Comparison of ENCODE assay signal across 31 cellular contexts in the genomic region with DNA sequence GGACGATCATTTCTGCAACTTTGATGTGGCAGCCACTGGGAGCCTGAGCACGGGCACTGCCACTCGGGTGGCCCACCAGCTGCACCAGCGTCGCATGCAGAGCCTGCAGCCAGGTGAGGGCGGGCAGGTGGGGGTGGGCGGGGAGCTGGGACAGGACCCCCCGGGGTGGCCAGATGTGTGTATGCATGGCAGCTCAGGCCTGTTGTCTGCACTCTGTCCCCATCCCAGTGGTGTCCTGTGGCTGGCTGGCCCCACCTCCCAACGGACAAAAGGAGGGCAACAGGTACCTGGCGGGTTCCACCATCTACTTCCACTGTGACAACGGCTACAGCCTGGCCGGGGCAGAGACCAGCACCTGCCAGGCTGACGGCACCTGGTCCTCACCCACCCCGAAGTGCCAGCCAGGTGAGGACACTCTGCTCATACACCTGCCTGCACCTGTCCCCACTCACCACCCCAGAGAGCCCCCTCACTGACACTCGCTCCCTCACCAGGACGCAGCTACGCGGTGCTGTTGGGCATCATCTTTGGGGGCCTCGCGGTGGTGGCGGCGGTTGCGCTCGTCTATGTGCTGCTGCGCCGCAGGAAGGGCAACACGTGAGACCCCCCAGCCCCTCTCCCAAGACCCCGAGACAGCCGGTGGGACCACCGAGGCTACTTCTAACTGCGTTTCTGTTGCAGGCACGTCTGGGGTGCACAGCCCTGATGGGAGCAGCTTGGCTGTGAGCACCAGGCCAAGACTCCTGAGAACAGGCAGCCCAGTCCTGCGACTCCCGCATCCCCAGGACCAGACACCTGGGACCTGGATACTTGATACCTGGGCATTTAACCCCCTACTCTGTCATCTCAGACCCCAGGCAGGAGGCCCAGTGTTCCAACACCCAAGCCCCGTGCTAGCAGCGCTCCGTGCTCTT. TPM values are rescaled to one million over a fixed set of nuclear protein-coding genes. Genes with fewer than 3 reads are reported as not detected.
DNase-seq lines count a peak whose midpoint lies in the region; ATAC-seq, FAIRE-seq and TF ChIP-seq lines count a peak whose summit lies in the region.
"Had no signal": no experiment of that assay in that cellular context is flagged by ENCODE, and none has a peak within 500 bp of the region (broad histone marks: within the 10 kb centered on the region; RNA-seq: fewer than 3 reads in every experiment).

No MANE protein-coding gene starts in this region.

- H3K9me3 Mint-ChIP-seq in osteocyte (ENCODE audit: unreplicated experiment): no peaks in the 10 kb centered on the region
- no peaks in the 10 kb centered on the region for H3K9me3 Mint-ChIP-seq in CD8-positive, alpha-beta memory T cell
- H3K9me3 Mint-ChIP-seq: activated T-helper 2 cell treated with anti-CD3 and anti-CD28 coated beads, Interferon-gamma antibody, Interleukin-2, Interleukin-4, amounts not matched to agents 10 μg/mL and 5 μg/mL and 100 μg/mL, durations not matched to agents 14 hours and 24 hours and 36 hours had no signal

- WGBS in A549 (ENCODE audit: missing lambda C conversion rate): 80% methylated on average over 12 of the region's 37 CpGs

- TF ChIP-seq EP300 in A549 (IDR thresholded peaks at IDR 0.05): no peak

- no peaks in the 10 kb centered on the region for H3K27me3 ChIP-seq in A673 (replicated peaks; ENCODE audit: insufficient read depth, low read depth, low read length, poor library complexity)
- H3K27me3 ChIP-seq in CD8-positive, alpha-beta memory T cell (ENCODE audit: insufficient read depth, low read length, poor library complexity, severe bottlenecking): no peaks in the 10 kb centered on the region
- H3K27me3 ChIP-seq: breast epithelium, heart right ventricle, Peyer's patch, tibial nerve had no signal

- H3K27me3 Mint-ChIP-seq in osteocyte (ENCODE audit: unreplicated experiment): no peaks in the 10 kb centered on the region
- no peaks in the 10 kb centered on the region for H3K27me3 Mint-ChIP-seq in CD8-positive, alpha-beta memory T cell

- H3K4me3 ChIP-seq in A549 (no peak overlapping the region), A673 (ENCODE audit: low read depth, low read length, poor library complexity, severe bottlenecking) (no peak overlapping the region)
- H3K4me3 ChIP-seq in CD8-positive, alpha-beta memory T cell (ENCODE audit: low read length): no peak overlapping the region
- H3K4me3 ChIP-seq: breast epithelium, heart right ventricle, Peyer's patch, tibial nerve had no signal

- CTCF ChIA-PET in A549 (lab: Yijun Ruan, JAX) (interaction anchor here (1.9 to 6.3 kb wide), 5 partner anchors 13 to 183 kb away, joined by 5 to 61 read pairs (median 16); a partner anchor contains a TSS), RWPE1 (lab: Yijun Ruan, JAX) (no interaction called here), A673 (lab: Charles Lee) (no interaction called here)
- CTCF ChIA-PET in CD8-positive, alpha-beta memory T cell (lab: Charles Lee): no interaction called here

- BruUV-seq in A673 (replicated peaks; lab: Mats Ljungman, UMichigan): no TSS peak

- H3K27ac ChIP-seq in A549 (peak overlapping the region; percentile 93 to 96; a peak in 5 of 6 replicates), RWPE1 (peak overlapping the region; percentile 88), A673 (ENCODE audit: low read depth, low read length, poor library complexity, severe bottlenecking) (no peak overlapping the region)
- no peak overlapping the region for H3K27ac ChIP-seq in CD8-positive, alpha-beta memory T cell (ENCODE audit: low read depth, low read length)
- H3K27ac ChIP-seq: C4-2B, heart right ventricle, HL-60, Peyer's patch, tibial nerve had no signal

- no peaks in the 10 kb centered on the region for H3K36me3 Mint-ChIP-seq in osteocyte (ENCODE audit: unreplicated experiment)
- H3K36me3 Mint-ChIP-seq in CD8-positive, alpha-beta memory T cell: no peaks in the 10 kb centered on the region

- POLR2A ChIA-PET in A549 (lab: Yijun Ruan, JAX): no interaction called here
- POLR2A ChIA-PET in RWPE1 (lab: Yijun Ruan, JAX; ENCODE audit: low non-redundant PET): no interaction called here
- POLR2A ChIA-PET in A673 (lab: Charles Lee; ENCODE audit: low non-redundant PET): no interaction called here
- POLR2A ChIA-PET in CD8-positive, alpha-beta memory T cell (lab: Charles Lee): no interaction called here

- H3K4me2 ChIP-seq in A549: no peak overlapping the region

- TF ChIP-seq CTCF in A549 (IDR thresholded peaks at IDR 0.05): no peak
- TF ChIP-seq CTCF in RWPE1 (conservative IDR thresholded peaks at IDR 0.05; ENCODE audit: low read depth): no peak
- no peak for TF ChIP-seq CTCF in osteocyte (IDR thresholded peaks at IDR 0.05)
- no peak for TF ChIP-seq CTCF in A673 (conservative IDR thresholded peaks at IDR 0.05; ENCODE audit: low read depth, low read length)

- peaks cover 28% of the 10 kb centered on the region for H3K4me1 ChIP-seq in A549
- H3K4me1 ChIP-seq in A673 (ENCODE audit: insufficient read depth, low read length, poor library complexity, severe bottlenecking): no peaks in the 10 kb centered on the region
- H3K4me1 ChIP-seq in CD8-positive, alpha-beta memory T cell (ENCODE audit: insufficient read depth, low read length): no peaks in the 10 kb centered on the region

- H3K4me3 Mint-ChIP-seq in osteocyte (ENCODE audit: unreplicated experiment): no peak overlapping the region
- H3K4me3 Mint-ChIP-seq in CD8-positive, alpha-beta memory T cell: no peak overlapping the region
- H3K4me3 Mint-ChIP-seq: nephron progenitor cell had no signal

- H3K4me1 Mint-ChIP-seq in osteocyte (ENCODE audit: unreplicated experiment): peaks cover 27% of the 10 kb centered on the region
- no peaks in the 10 kb centered on the region for H3K4me1 Mint-ChIP-seq in CD8-positive, alpha-beta memory T cell

- DNase-seq in 8988T: peak; percentile 10
- DNase-seq in A549 (ENCODE audit: low read depth in 1 of 2, low spot score in 1 of 2): no peak
- DNase-seq in RWPE1 (ENCODE audit: low spot score): no peak
- DNase-seq in osteocyte (ENCODE audit: extremely low spot score, unreplicated experiment): peak; percentile 82
- DNase-seq in A673 (ENCODE audit: low spot score): no peak
- DNase-seq in CD8-positive, alpha-beta memory T cell: no peak
- DNase-seq: activated CD4-positive, alpha-beta T cell treated with anti-CD3 and anti-CD28 coated beads for 48 hours; activated naive CD4-positive, alpha-beta T cell treated with anti-CD3 and anti-CD28 coated beads, Interleukin-2, amount 50 U/mL, for 16 hours; activated T-cell treated with anti-CD3 and anti-CD28 coated beads for 4 hours; amygdala; heart right ventricle; kidney glomerular epithelial cell; NCI-H1417 treated with DMSO at 0.1 percent for 48 hours; NCI-H2081; NCI-H226; nephron progenitor cell; Peyer's patch; SIG-M5; stimulated activated CD4-positive, alpha-beta T cell treated with anti-CD3 and anti-CD28 coated beads, Interleukin-4, amount 100 ng/mL, for 24 hours; T1000 had no signal

- no peak for FAIRE-seq in A549 (lab: Jason Lieb, UNC)
- FAIRE-seq: endothelial cell of umbilical vein, frontal cortex, GM18507 had no signal

- intact Hi-C loops in A673 (cut with micrococcal nuclease; ENCODE audit: unreplicated experiment): loop anchor here (5.0 kb wide), 1 partner anchor 339 kb away; no protein-coding TSS in a partner anchor

- TF ChIP-seq POLR2A in A549 (IDR thresholded peaks at IDR 0.05; ENCODE audit: low read length): no peak

- no peak for TF ChIP-seq RAD21 in A549 (conservative IDR thresholded peaks at IDR 0.05 in 1 of 2, IDR thresholded peaks at IDR 0.05 in 1 of 2)

- no peaks in the 10 kb centered on the region for H3K36me3 ChIP-seq in A673 (ENCODE audit: insufficient read depth, low read length, poor library complexity, severe bottlenecking)
- no peaks in the 10 kb centered on the region for H3K36me3 ChIP-seq in CD8-positive, alpha-beta memory T cell (ENCODE audit: insufficient read depth, low read length)
- H3K36me3 ChIP-seq: breast epithelium, Peyer's patch had no signal

- ATAC-seq in A549: no peak
- ATAC-seq in GM18520 (IDR thresholded peaks at IDR 0.05; ENCODE audit: unreplicated experiment): no peak

- H3K27ac Mint-ChIP-seq in osteocyte (ENCODE audit: unreplicated experiment): no peak overlapping the region
- peak overlapping the region in 2 of 8 donors; percentile 10 to 68 for H3K27ac Mint-ChIP-seq in CD8-positive, alpha-beta memory T cell
- H3K27ac Mint-ChIP-seq: activated T-helper 2 cell treated with anti-CD3 and anti-CD28 coated beads, Interferon-gamma antibody, Interleukin-2, Interleukin-4, amounts not matched to agents 10 μg/mL and 5 μg/mL and 100 μg/mL, durations not matched to agents 14 hours and 24 hours and 36 hours; nephron progenitor cell had no signal

- peaks cover 5% of the 10 kb centered on the region for H3K9me3 ChIP-seq in A549
- no peaks in the 10 kb centered on the region for H3K9me3 ChIP-seq in A673 (ENCODE audit: low read depth, low read length, poor library complexity, severe bottlenecking)
- no peaks in the 10 kb centered on the region for H3K9me3 ChIP-seq in CD8-positive, alpha-beta memory T cell (ENCODE audit: low read length)
- H3K9me3 ChIP-seq: breast epithelium, heart right ventricle, Peyer's patch, tibial nerve had no signal

TF ChIP-seq in A549, 52 proteins besides CTCF, POLR2A, EP300 and RAD21 (continues in another document):
- TF ChIP-seq KDM1A (IDR thresholded peaks at IDR 0.05; ENCODE audit: low read depth): no peak

RNA-seq across cellular contexts. Expression of a gene that starts 6.7 kb away (rescaled TPM):
- 12.4 and 12.7 TPM in 2 replicates for polyA plus RNA-seq in A549 (2011; rRNA removed)
- 12.0 and 14.3 TPM in 2 replicates for polyA plus RNA-seq in A549 (2012; cell fraction: cytosol; rRNA removed)
- polyA plus RNA-seq in A549 (2012; cell fraction: nucleus; rRNA removed): 49.1 and 70.7 TPM in 2 replicates
- 51.4 to 60.9 TPM (median 51.9 TPM) in 3 replicates for polyA plus RNA-seq in A549 (2017; fragmentation: RNase III; extraction: RNeasy Plus Mini Kit Qiagen cat#74134 plus additional on column Dnase treatment)
- 9.4 and 12.1 TPM in 2 replicates for polyA minus RNA-seq in A549 (2011; rRNA and poly(A)+ RNA removed)
- 4.2 and 4.5 TPM in 2 replicates for total RNA-seq in osteocyte
- 0.94 and 1.3 TPM in 2 replicates for total RNA-seq in A673 (2021)
- total RNA-seq in CD8-positive, alpha-beta memory T cell: under 1 TPM; 0.31 to 0.48 TPM
- not detected for polyA plus RNA-seq in CD8-positive, alpha-beta memory T cell

RNA-seq across cellular contexts. Expression of a gene that starts 56.9 kb away (rescaled TPM):
- polyA plus RNA-seq in A549 (2011; rRNA removed) (2.3 and 3.1 TPM in 2 replicates), A549 (2017; fragmentation: RNase III; extraction: RNeasy Plus Mini Kit Qiagen cat#74134 plus additional on column Dnase treatment) (2.2 to 3.3 TPM (median 2.5 TPM) in 3 replicates)
- 0.90 and 1.2 TPM in 2 replicates for polyA plus RNA-seq in A549 (2012; cell fraction: cytosol; rRNA removed)
- 8.8 and 9.9 TPM in 2 replicates for polyA plus RNA-seq in A549 (2012; cell fraction: nucleus; rRNA removed)
- polyA minus RNA-seq in A549 (2011; rRNA and poly(A)+ RNA removed): 1.9 and 4.9 TPM in 2 replicates
- total RNA-seq in osteocyte (136 and 150 TPM in 2 replicates), A673 (2021) (not detected in 2 replicates)
- total RNA-seq in CD8-positive, alpha-beta memory T cell: not detected
- polyA plus RNA-seq in CD8-positive, alpha-beta memory T cell: not detected
- total RNA-seq: Daoy, H4 had no signal

Comparison
In these comparisons a context has a peak if more than half of its experiments do, and no peak if none do; other contexts are left out.
1. DNase-seq: peak in 8988T (single experiment) and osteocyte (single experiment); none in A549 (0 of 2), RWPE1 (single experiment), A673 (single experiment) and CD8-positive, alpha-beta memory T cell (0 of 5).
2. H3K27ac ChIP-seq: peak in A549 (2 of 2) and RWPE1 (single experiment); none in A673 (single experiment) and CD8-positive, alpha-beta memory T cell (single experiment).
3. RNA of a gene that starts 56.9 kb away (total RNA-seq): 136 to 150 TPM in osteocyte; not detected in A673 and not detected in CD8-positive, alpha-beta memory T cell; every median in the first group is over 100 times any median in the second.